Comparison of ENCODE assay signal across 8 cellular contexts in the genomic region with DNA sequence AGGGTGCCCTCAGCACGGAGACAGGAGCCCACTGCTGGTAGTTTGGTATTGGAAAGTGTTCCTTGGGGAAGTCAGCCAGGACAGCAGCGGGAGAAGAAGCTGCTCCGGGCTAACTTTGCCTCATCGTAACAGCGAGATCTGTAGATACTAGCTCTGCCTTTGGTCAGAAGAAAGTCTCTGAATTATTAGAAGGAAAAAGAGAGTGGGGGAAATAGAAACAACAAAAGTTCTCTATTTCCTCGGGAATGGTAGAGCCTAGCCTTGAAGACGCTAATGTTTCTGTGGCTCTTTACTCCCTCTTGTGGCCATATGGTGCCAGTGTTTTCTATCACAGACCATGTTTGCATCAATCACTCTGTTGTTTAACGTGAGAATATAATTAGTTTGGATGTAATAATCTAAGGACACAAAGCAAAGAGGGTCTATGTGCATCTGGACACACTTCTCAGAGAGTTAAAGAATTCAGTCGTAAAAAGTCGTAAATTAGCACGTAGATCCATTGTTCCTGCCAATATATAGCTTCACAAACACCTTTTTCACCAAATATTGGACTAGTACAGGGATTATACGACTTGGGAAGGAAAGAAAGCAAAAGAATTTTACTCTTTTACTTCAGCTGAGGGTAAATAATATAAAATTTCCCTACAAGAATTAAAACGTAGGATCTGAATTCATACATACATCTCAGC. TPM values are rescaled to one million over a fixed set of nuclear protein-coding genes. Genes with fewer than 3 reads are reported as not detected.
DNase-seq lines count a peak whose midpoint lies in the region; ATAC-seq, FAIRE-seq and TF ChIP-seq lines count a peak whose summit lies in the region.

No MANE protein-coding gene starts in this region.

- POLR2A ChIA-PET in activated naive CD8-positive, alpha-beta T cell treated with anti-CD3 and anti-CD28 coated beads, Interleukin-2, amount 10 ng/mL, durations not matched to agents 7 days and 5 days (lab: Charles Lee): interaction anchor here (0.7 to 2.3 kb wide), 7 partner anchors 20 to 424 kb away, joined by 3 to 7 read pairs (median 3); partner anchors contain the start of genes DMXL1 and DTWD2

- TF ChIP-seq POLR2A in H54 (IDR thresholded peaks at IDR 0.05; ENCODE audit: low read depth, low read length): no peak

- H3K27ac Mint-ChIP-seq in activated naive CD8-positive, alpha-beta T cell treated with anti-CD3 and anti-CD28 coated beads, Interleukin-2, amount 10 ng/mL, durations not matched to agents 7 days and 5 days: peak overlapping the region; percentile 79
- H3K27ac Mint-ChIP-seq in glutamatergic neuron (ENCODE audit: unreplicated experiment): no peak overlapping the region

- H3K36me3 Mint-ChIP-seq in activated naive CD8-positive, alpha-beta T cell treated with anti-CD3 and anti-CD28 coated beads, Interleukin-2, amount 10 ng/mL, durations not matched to agents 7 days and 5 days: no peaks in the 10 kb centered on the region
- H3K36me3 Mint-ChIP-seq in glutamatergic neuron (ENCODE audit: unreplicated experiment): no peaks in the 10 kb centered on the region

- DNase-seq in GM03348 (ENCODE audit: low spot score) (peak; percentile 78), H54 (ENCODE audit: insufficient read length, low spot score) (peak; percentile 28), SHP77 treated with DMSO at 0.1 percent for 48 hours (lab: John Stamatoyannopoulos, UW) (peak; percentile 72), glutamatergic neuron (no peak), nucleus accumbens (lab: John Stamatoyannopoulos, UW) (peak in 50 of 56 donors; percentile 4 to 77 (median 43)), NCI-H187 treated with DMSO at 0.1 percent for 48 hours (lab: John Stamatoyannopoulos, UW) (no peak)
- peak; percentile 50 for DNase-seq in activated naive CD8-positive, alpha-beta T cell treated with anti-CD3 and anti-CD28 coated beads, Interleukin-2, amount 10 ng/mL, durations not matched to agents 7 days and 5 days

- peak overlapping the region; percentile 87 for H3K4me3 Mint-ChIP-seq in activated naive CD8-positive, alpha-beta T cell treated with anti-CD3 and anti-CD28 coated beads, Interleukin-2, amount 10 ng/mL, durations not matched to agents 7 days and 5 days
- H3K4me3 Mint-ChIP-seq in glutamatergic neuron (ENCODE audit: unreplicated experiment): peak overlapping the region; percentile 97

- TF ChIP-seq CTCF in LNCAP (IDR thresholded peaks at IDR 0.05) (peak; percentile 90), glutamatergic neuron (IDR thresholded peaks at IDR 0.05; ENCODE audit: partially characterized antibody, unreplicated experiment) (peak; percentile 89)

- H3K9me3 Mint-ChIP-seq in activated naive CD8-positive, alpha-beta T cell treated with anti-CD3 and anti-CD28 coated beads, Interleukin-2, amount 10 ng/mL, durations not matched to agents 7 days and 5 days: no peaks in the 10 kb centered on the region
- no peaks in the 10 kb centered on the region for H3K9me3 Mint-ChIP-seq in glutamatergic neuron (ENCODE audit: unreplicated experiment)

- H3K27me3 Mint-ChIP-seq in activated naive CD8-positive, alpha-beta T cell treated with anti-CD3 and anti-CD28 coated beads, Interleukin-2, amount 10 ng/mL, durations not matched to agents 7 days and 5 days: peaks cover 7% of the 10 kb centered on the region
- H3K27me3 Mint-ChIP-seq in glutamatergic neuron (ENCODE audit: unreplicated experiment): no peaks in the 10 kb centered on the region

- peak; percentile 85 for ATAC-seq in activated naive CD8-positive, alpha-beta T cell treated with anti-CD3 and anti-CD28 coated beads, Interleukin-2, amount 10 ng/mL, durations not matched to agents 7 days and 5 days (ENCODE audit: low read depth)

- H3K4me1 Mint-ChIP-seq in activated naive CD8-positive, alpha-beta T cell treated with anti-CD3 and anti-CD28 coated beads, Interleukin-2, amount 10 ng/mL, durations not matched to agents 7 days and 5 days: peaks cover 25% of the 10 kb centered on the region
- peaks cover 2% of the 10 kb centered on the region for H3K4me1 Mint-ChIP-seq in glutamatergic neuron (ENCODE audit: low read depth, unreplicated experiment)

- FAIRE-seq in H54 (lab: Jason Lieb, UNC): peak; percentile 45

RNA-seq across cellular contexts. Expression of gene HSD17B4, which starts 40.2 kb away (rescaled TPM):
- 10 to 100 TPM; 80.7 to 89.5 TPM for total RNA-seq in activated naive CD8-positive, alpha-beta T cell treated with anti-CD3 and anti-CD28 coated beads, Interleukin-2, amount 10 ng/mL, durations not matched to agents 7 days and 5 days
- total RNA-seq in glutamatergic neuron (ENCODE audit: unreplicated experiment): 161 TPM

RNA-seq across cellular contexts. Expression of gene TNFAIP8, which starts 56.3 kb away (rescaled TPM):
- total RNA-seq in activated naive CD8-positive, alpha-beta T cell treated with anti-CD3 and anti-CD28 coated beads, Interleukin-2, amount 10 ng/mL, durations not matched to agents 7 days and 5 days: 100 to 1,000 TPM; 121 to 122 TPM
- total RNA-seq in glutamatergic neuron (ENCODE audit: unreplicated experiment): 2.5 TPM

Comparison
In these comparisons a context has a peak if more than half of its experiments do, and no peak if none do; other contexts are left out.
1. DNase-seq: peak in GM03348 (single experiment), H54 (single experiment), SHP77 treated with DMSO at 0.1 percent for 48 hours (single experiment), activated naive CD8-positive, alpha-beta T cell treated with anti-CD3 and anti-CD28 coated beads, Interleukin-2, amount 10 ng/mL, durations not matched to agents 7 days and 5 days (single experiment) and nucleus accumbens (50 of 56); none in glutamatergic neuron (single experiment) and NCI-H187 treated with DMSO at 0.1 percent for 48 hours (single experiment).
2. RNA of gene TNFAIP8, which starts 56.3 kb away (total RNA-seq): 121 to 122 TPM in activated naive CD8-positive, alpha-beta T cell treated with anti-CD3 and anti-CD28 coated beads, Interleukin-2, amount 10 ng/mL, durations not matched to agents 7 days and 5 days; 2.5 TPM in glutamatergic neuron (single experiment); every median in the first group is over 10 times any median in the second.